Comparison of ENCODE assay signal across 8 cellular contexts in the genomic region with DNA sequence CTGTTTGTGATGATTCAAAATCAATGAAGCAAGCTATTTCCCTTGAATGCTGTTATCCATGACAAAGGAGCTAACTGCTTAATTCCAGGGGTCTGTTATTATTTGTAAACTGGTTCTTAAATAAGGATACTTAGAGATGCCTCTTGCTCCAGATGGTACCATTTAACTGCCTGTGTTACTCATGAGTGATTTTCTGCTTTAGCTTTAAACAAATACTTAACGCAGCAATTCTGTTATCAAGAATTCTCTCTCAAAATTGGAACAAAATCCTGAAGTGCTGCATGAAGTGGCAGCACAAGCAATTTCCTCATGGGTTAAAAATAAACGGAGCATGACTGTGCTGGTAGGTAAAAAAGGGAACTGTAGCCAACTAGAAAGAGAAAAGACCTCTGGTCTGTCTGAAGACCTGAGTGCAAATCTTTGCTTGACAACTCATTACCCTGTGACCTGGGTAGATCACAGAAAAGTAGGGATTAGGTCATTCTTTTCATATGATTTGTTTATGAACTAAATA.
DNase-seq lines count a peak whose midpoint lies in the region; ATAC-seq and TF ChIP-seq lines count a peak whose summit lies in the region.

No MANE protein-coding gene starts in this region.

- peak overlapping the region; percentile 41 to 59 (median 54) for H3K27ac ChIP-seq in right lobe of liver
- H3K27ac ChIP-seq in stomach, result no peak overlapping the region

- no peak for TF ChIP-seq EP300 in stomach (IDR thresholded peaks at IDR 0.05)

- DNase-seq in NCI-H2171 treated with DMSO at 0.1 percent for 48 hours (lab: John Stamatoyannopoulos, UW), result peak; percentile 24
- no peak for DNase-seq in NCI-H2171 (lab: John Stamatoyannopoulos, UW)
- peak; percentile 64 to 95 for DNase-seq in NOMO-1 (lab: John Stamatoyannopoulos, UW; ENCODE audit: unreplicated experiment in 2 of 2)
- DNase-seq in right lobe of liver, result no peak
- no peak for DNase-seq in activated T-cell treated with anti-CD3 and anti-CD28 coated beads, Interleukin-2, amount 50 U/mL, for 1 hour
- no peak for DNase-seq in stomach
- DNase-seq in NCI-H146 (lab: John Stamatoyannopoulos, UW), result no peak

- H3K4me3 ChIP-seq in right lobe of liver (peak overlapping the region in 1 of 3 donors; percentile 37), stomach (no peak overlapping the region)

- TF ChIP-seq POLR2A in right lobe of liver (IDR thresholded peaks at IDR 0.05) (no peak), stomach (IDR thresholded peaks at IDR 0.05) (no peak)

- H3K9me3 ChIP-seq in right lobe of liver (no peaks in the 10 kb centered on the region), stomach (peaks cover 0 to 7% (median 3%) of the 10 kb centered on the region in 4 donors)

- no peak for TF ChIP-seq CTCF in right lobe of liver (IDR thresholded peaks at IDR 0.05)
- no peak for TF ChIP-seq CTCF in stomach (IDR thresholded peaks at IDR 0.05)

- H3K36me3 ChIP-seq in right lobe of liver (no peaks in the 10 kb centered on the region), stomach (no peaks in the 10 kb centered on the region)

- ATAC-seq in HG03108 (IDR thresholded peaks at IDR 0.05; ENCODE audit: unreplicated experiment) (peak; percentile 92), right lobe of liver (peak; percentile 67 to 83 (median 74))

- H3K27me3 ChIP-seq in right lobe of liver (no peaks in the 10 kb centered on the region), stomach (no peaks in the 10 kb centered on the region)

- WGBS in right lobe of liver (ENCODE audit: insufficient coverage, low coverage, low lambda C conversion rate, missing lambda C conversion rate), result 2% methylated on average over 2 of the region's 2 CpGs
- WGBS in stomach, 5 donors, result 2 to 15% (median 13%) methylated on average over 2 of the region's 2 CpGs

- intact Hi-C loops in right lobe of liver (cut with DNase I) (no loop called here), stomach (cut with DNase I; ENCODE audit: low total_unique reads) (no loop called here)

- H3K4me1 ChIP-seq in right lobe of liver, result peaks cover 0 to 24% (median 0%) of the 10 kb centered on the region in 4 donors
- H3K4me1 ChIP-seq in stomach, result peaks cover 0 to 5% (median 0%) of the 10 kb centered on the region in 4 donors

Comparison
In these comparisons a context has a peak if more than half of its experiments do, and no peak if none do; other contexts are left out.
1. DNase-seq: peak in NCI-H2171 treated with DMSO at 0.1 percent for 48 hours (single experiment) and NOMO-1 (2 of 2); none in NCI-H2171 (single experiment), right lobe of liver (0 of 3), activated T-cell treated with anti-CD3 and anti-CD28 coated beads, Interleukin-2, amount 50 U/mL, for 1 hour (single experiment), stomach (single experiment) and NCI-H146 (single experiment).
2. H3K27ac ChIP-seq: peak in right lobe of liver (3 of 3); none in stomach (0 of 5).